1 cellular context compared by ENCODE assay signal in the genomic region with DNA sequence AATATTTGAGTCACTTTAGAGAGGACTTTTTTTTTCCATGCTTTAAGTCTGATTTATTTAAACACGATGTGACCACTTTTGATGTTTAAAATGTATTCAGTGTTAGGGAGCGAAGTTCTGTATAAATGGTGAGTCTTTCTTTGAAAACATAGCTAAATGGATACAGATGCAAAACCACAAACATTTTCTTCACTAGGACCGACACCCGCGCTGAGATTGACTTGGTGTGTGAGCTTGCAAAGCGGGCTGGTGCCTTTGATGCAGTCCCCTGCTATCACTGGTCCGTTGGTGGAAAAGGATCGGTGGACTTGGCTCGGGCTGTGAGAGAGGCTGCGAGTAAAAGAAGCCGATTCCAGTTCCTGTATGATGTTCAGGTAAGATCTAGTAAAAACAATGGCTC.
TF ChIP-seq lines count a peak whose summit lies in the region.

No MANE protein-coding gene starts in this region.

TF ChIP-seq in IMR-90, 13 proteins besides CTCF, POLR2A, EP300 and RAD21 (continued from another document):
- TF ChIP-seq MAZ (IDR thresholded peaks at IDR 0.05; ENCODE audit: borderline replicate concordance, low read depth, low read length) (no peak), BHLHE40 (IDR thresholded peaks at IDR 0.05; ENCODE audit: low read depth, low read length) (no peak), CHD1 (IDR thresholded peaks at IDR 0.05; ENCODE audit: low read depth, low read length) (no peak), NFE2L2 (IDR thresholded peaks at IDR 0.05; ENCODE audit: low read depth, low read length) (no peak)
